14 cellular contexts compared by ENCODE assay signal in the genomic region with DNA sequence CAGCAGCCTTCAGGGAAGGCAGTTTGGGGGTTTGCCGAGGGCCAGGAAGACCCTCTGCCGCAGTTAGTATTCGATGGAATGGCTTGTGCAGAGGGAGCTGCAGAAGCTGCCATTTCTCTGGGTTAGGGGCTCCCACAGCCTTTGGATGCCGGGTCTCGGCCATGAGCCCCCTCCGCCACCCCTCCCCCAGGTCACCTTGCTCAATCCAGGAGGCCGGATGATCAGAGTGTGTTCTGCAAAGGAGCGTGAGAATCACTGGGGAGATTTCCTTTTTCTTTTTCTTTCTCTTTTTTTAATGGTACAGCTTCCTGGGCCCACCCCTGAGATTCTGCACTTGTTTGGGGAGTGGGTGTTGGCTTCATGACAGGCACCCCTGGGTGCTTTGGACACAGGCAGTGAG. TPM values are rescaled to one million over a fixed set of nuclear protein-coding genes. Genes with fewer than 3 reads are reported as not detected.
DNase-seq lines count a peak whose midpoint lies in the region; ATAC-seq and TF ChIP-seq lines count a peak whose summit lies in the region.
"Had no signal": no experiment of that assay in that cellular context is flagged by ENCODE, and none has a peak within 500 bp of the region (broad histone marks: within the 10 kb centered on the region; RNA-seq: fewer than 3 reads in every experiment).

No MANE protein-coding gene starts in this region.

- TF ChIP-seq CTCF in natural killer cell (IDR thresholded peaks at IDR 0.05) (no peak), tibial artery (IDR thresholded peaks at IDR 0.05) (no peak), HFFc6 (IDR thresholded peaks at IDR 0.05) (no peak)

- peaks cover 0 to 26% (median 16%) of the 10 kb centered on the region in 4 donors for H3K4me1 ChIP-seq in tibial artery

- no peak for DNase-seq in activated naive CD8-positive, alpha-beta T cell treated with anti-CD3 and anti-CD28 coated beads for 36 hours
- no peak for DNase-seq in effector memory CD8-positive, alpha-beta T cell
- DNase-seq in natural killer cell (no peak), tibial artery (no peak), HFFc6 (no peak), NCI-H2029 treated with DMSO at 0.1 percent for 48 hours (lab: John Stamatoyannopoulos, UW) (no peak)
- DNase-seq: activated CD8-positive, alpha-beta memory T cell treated with anti-CD3 and anti-CD28 coated beads for 24 hours; central memory CD4-positive, alpha-beta T cell; GOT3; NCI-H2227 treated with DMSO at 0.1 percent for 48 hours; SIG-M5 had no signal

- peak overlapping the region; percentile 41 for H3K27ac Mint-ChIP-seq in activated naive CD8-positive, alpha-beta T cell
- H3K27ac Mint-ChIP-seq in activated naive CD8-positive, alpha-beta T cell treated with anti-CD3 and anti-CD28 coated beads for 36 hours = no peak overlapping the region
- peak overlapping the region; percentile 99 for H3K27ac Mint-ChIP-seq in effector memory CD8-positive, alpha-beta T cell
- H3K27ac Mint-ChIP-seq in natural killer cell (peak overlapping the region; percentile 99), HFFc6 (no peak overlapping the region)

- peaks cover 0 to 45% of the 10 kb centered on the region in 2 donors for H3K27me3 ChIP-seq in tibial artery

- no peak overlapping the region for H3K4me3 ChIP-seq in tibial artery

- H3K36me3 ChIP-seq in tibial artery = no peaks in the 10 kb centered on the region

- no peaks in the 10 kb centered on the region for H3K9me3 ChIP-seq in tibial artery

- no peak for ATAC-seq in effector memory CD8-positive, alpha-beta T cell (replicated peaks)
- no peak for ATAC-seq in natural killer cell
- no peak for ATAC-seq in HG03432 (IDR thresholded peaks at IDR 0.05; ENCODE audit: unreplicated experiment)

- peak overlapping the region; percentile 62 for H3K27ac ChIP-seq in tibial artery

- H3K27me3 Mint-ChIP-seq in activated naive CD8-positive, alpha-beta T cell = no peaks in the 10 kb centered on the region
- no peaks in the 10 kb centered on the region for H3K27me3 Mint-ChIP-seq in activated naive CD8-positive, alpha-beta T cell treated with anti-CD3 and anti-CD28 coated beads for 36 hours
- H3K27me3 Mint-ChIP-seq in effector memory CD8-positive, alpha-beta T cell = no peaks in the 10 kb centered on the region
- H3K27me3 Mint-ChIP-seq in natural killer cell (ENCODE audit: low read depth in 2 of 2) (no peaks in the 10 kb centered on the region), HFFc6 (ENCODE audit: insufficient read depth) (peaks cover 17% of the 10 kb centered on the region)

- H3K9me3 Mint-ChIP-seq in activated naive CD8-positive, alpha-beta T cell (ENCODE audit: low read depth) = no peaks in the 10 kb centered on the region
- no peaks in the 10 kb centered on the region for H3K9me3 Mint-ChIP-seq in activated naive CD8-positive, alpha-beta T cell treated with anti-CD3 and anti-CD28 coated beads for 36 hours
- no peaks in the 10 kb centered on the region for H3K9me3 Mint-ChIP-seq in effector memory CD8-positive, alpha-beta T cell
- H3K9me3 Mint-ChIP-seq in natural killer cell (no peaks in the 10 kb centered on the region), HFFc6 (no peaks in the 10 kb centered on the region)

- peaks cover 9% of the 10 kb centered on the region for H3K36me3 Mint-ChIP-seq in activated naive CD8-positive, alpha-beta T cell
- peaks cover 25% of the 10 kb centered on the region for H3K36me3 Mint-ChIP-seq in activated naive CD8-positive, alpha-beta T cell treated with anti-CD3 and anti-CD28 coated beads for 36 hours
- H3K36me3 Mint-ChIP-seq in effector memory CD8-positive, alpha-beta T cell (ENCODE audit: insufficient read depth) = peaks cover 42% of the 10 kb centered on the region
- H3K36me3 Mint-ChIP-seq in natural killer cell (no peaks in the 10 kb centered on the region), HFFc6 (ENCODE audit: low read depth) (no peaks in the 10 kb centered on the region)

- intact Hi-C loops in natural killer cell (cut with micrococcal nuclease) (no loop called here), tibial artery (cut with DNase I; ENCODE audit: low total_unique reads) (no loop called here)

- H3K4me3 Mint-ChIP-seq in activated naive CD8-positive, alpha-beta T cell = no peak overlapping the region
- no peak overlapping the region for H3K4me3 Mint-ChIP-seq in activated naive CD8-positive, alpha-beta T cell treated with anti-CD3 and anti-CD28 coated beads for 36 hours
- H3K4me3 Mint-ChIP-seq in effector memory CD8-positive, alpha-beta T cell = peak overlapping the region in 1 of 2 donors; percentile 56
- H3K4me3 Mint-ChIP-seq in natural killer cell (peak overlapping the region; percentile 52), HFFc6 (no peak overlapping the region)

- H3K4me1 Mint-ChIP-seq in activated naive CD8-positive, alpha-beta T cell (ENCODE audit: low read depth) = peaks cover 40% of the 10 kb centered on the region
- peaks cover 42% of the 10 kb centered on the region for H3K4me1 Mint-ChIP-seq in activated naive CD8-positive, alpha-beta T cell treated with anti-CD3 and anti-CD28 coated beads for 36 hours
- peaks cover 72 to 84% of the 10 kb centered on the region in 2 donors for H3K4me1 Mint-ChIP-seq in effector memory CD8-positive, alpha-beta T cell (ENCODE audit: low read depth in 2 of 2)
- H3K4me1 Mint-ChIP-seq in natural killer cell = peaks cover 67 to 97% of the 10 kb centered on the region in 2 donors
- peaks cover 9% of the 10 kb centered on the region for H3K4me1 Mint-ChIP-seq in HFFc6 (ENCODE audit: low read depth)

RNA-seq across cellular contexts. Expression of gene TNFRSF1B, which starts 18.2 kb away (rescaled TPM):
- total RNA-seq in activated naive CD8-positive, alpha-beta T cell treated with anti-CD3 and anti-CD28 coated beads for 36 hours = 100 to 1,000 TPM; 187 to 193 TPM
- total RNA-seq in natural killer cell = 100 to 1,000 TPM; 152 to 173 (median 172) TPM
- under 1 TPM; 0.14 to 0.66 (median 0.33) TPM for total RNA-seq in HFFc6 (2021; fragmentation: NEBNext Ultra II Directional; extraction: Animal tissue kit (Norgen Biotek cat#: 25700))
- total RNA-seq: progenitor cell of endocrine pancreas had no signal

RNA-seq across cellular contexts. Expression of gene VPS13D, which starts 44.8 kb away (rescaled TPM):
- 10 to 100 TPM; 27.7 to 29.1 TPM for total RNA-seq in activated naive CD8-positive, alpha-beta T cell treated with anti-CD3 and anti-CD28 coated beads for 36 hours
- total RNA-seq in natural killer cell = 10 to 100 TPM; 66.3 to 94.0 (median 81.7) TPM
- 10 to 100 TPM; 18.8 to 29.5 (median 21.5) TPM for total RNA-seq in HFFc6 (2021; fragmentation: NEBNext Ultra II Directional; extraction: Animal tissue kit (Norgen Biotek cat#: 25700))

Comparison
In these comparisons a context has a peak if more than half of its experiments do, and no peak if none do; other contexts are left out.
1. H3K27ac Mint-ChIP-seq: peak in activated naive CD8-positive, alpha-beta T cell (single experiment), effector memory CD8-positive, alpha-beta T cell (2 of 2) and natural killer cell (2 of 2); none in activated naive CD8-positive, alpha-beta T cell treated with anti-CD3 and anti-CD28 coated beads for 36 hours (single experiment) and HFFc6 (single experiment).
2. RNA of gene TNFRSF1B, which starts 18.2 kb away (total RNA-seq): 187 to 193 TPM in activated naive CD8-positive, alpha-beta T cell treated with anti-CD3 and anti-CD28 coated beads for 36 hours and 152 to 173 TPM in natural killer cell; 0.14 to 0.66 TPM in HFFc6; every median in the first group is over 10 times any median in the second.